ENCODE assay signal across 8 cellular contexts in genomic region chr19:6736169-6736916, GRCh38. TPM values are rescaled to one million over a fixed set of nuclear protein-coding genes. Genes with fewer than 3 reads are reported as not detected.
A peak's percentile ranks its signal among the peaks of the same experiment; 100 is the strongest.
DNase-seq lines count a peak whose midpoint lies in the region; TF ChIP-seq lines count a peak whose summit lies in the region.

No MANE protein-coding gene starts in this region.

- peaks cover 0 to 37% of the 10 kb centered on the region in 2 donors for H3K4me1 ChIP-seq in right atrium auricular region

- peak; percentile 33 to 71 for TF ChIP-seq CTCF in right atrium auricular region (IDR thresholded peaks at IDR 0.05)
- TF ChIP-seq CTCF in progenitor cell of endocrine pancreas (IDR thresholded peaks at IDR 0.05; ENCODE audit: unreplicated experiment): peak; percentile 68

- H3K9me3 ChIP-seq in right atrium auricular region: no peaks in the 10 kb centered on the region

- H3K4me3 Mint-ChIP-seq in progenitor cell of endocrine pancreas (ENCODE audit: low read depth): peak overlapping the region; percentile 91

- H3K27ac ChIP-seq in right atrium auricular region: peak overlapping the region; percentile 97 to 99

- H3K9me3 Mint-ChIP-seq in progenitor cell of endocrine pancreas (ENCODE audit: low read depth): no peaks in the 10 kb centered on the region

- H3K36me3 ChIP-seq in right atrium auricular region: peaks cover 16% of the 10 kb centered on the region

- peak overlapping the region; percentile 98 for H3K27ac Mint-ChIP-seq in progenitor cell of endocrine pancreas

- H3K36me3 Mint-ChIP-seq in progenitor cell of endocrine pancreas (ENCODE audit: insufficient read depth): peaks cover 6% of the 10 kb centered on the region

- H3K4me3 ChIP-seq in right atrium auricular region: peak overlapping the region; percentile 87 to 92

- H3K27me3 ChIP-seq in right atrium auricular region: no peaks in the 10 kb centered on the region

- H3K27me3 Mint-ChIP-seq in progenitor cell of endocrine pancreas: no peaks in the 10 kb centered on the region

- peaks cover 31% of the 10 kb centered on the region for H3K4me1 Mint-ChIP-seq in progenitor cell of endocrine pancreas (ENCODE audit: low read depth)

- DNase-seq in EH (ENCODE audit: low read depth) (peak; percentile 91), KG1 (lab: John Stamatoyannopoulos, UW) (peak; percentile 66), T-helper 1 cell (peak; percentile 35 to 88 (median 53)), amygdala (lab: John Stamatoyannopoulos, UW) (peak in 48 of 56 donors; percentile 6 to 73 (median 43)), right atrium auricular region (ENCODE audit: low spot score) (peak; percentile 88), progenitor cell of endocrine pancreas (ENCODE audit: low spot score, unreplicated experiment) (peak; percentile 39), NCI-H2107 (lab: John Stamatoyannopoulos, UW) (no peak), NCI-H1048 (lab: John Stamatoyannopoulos, UW) (no peak)

RNA-seq across cellular contexts. Expression of gene GPR108, which starts 1.0 kb away (rescaled TPM):
- 10 to 100 TPM; 40.3 to 41.3 TPM for total RNA-seq in right atrium auricular region
- 72.8 and 80.8 TPM in 2 replicates for total RNA-seq in progenitor cell of endocrine pancreas

RNA-seq across cellular contexts. Expression of gene TRIP10, which starts 3.1 kb away (rescaled TPM):
- total RNA-seq in right atrium auricular region (10 to 100 TPM; 39.6 to 65.3 TPM), progenitor cell of endocrine pancreas (46.0 and 48.2 TPM in 2 replicates)

RNA-seq across cellular contexts. Expression of gene C3, which starts 15.9 kb away (rescaled TPM):
- total RNA-seq in right atrium auricular region: 1,000 to 10,000 TPM in 1 of 2 donors, 100 to 1,000 TPM in 1; 419 to 1,709 TPM
- 1.5 and 1.6 TPM in 2 replicates for total RNA-seq in progenitor cell of endocrine pancreas

RNA-seq across cellular contexts. Expression of gene SH2D3A, which starts 30.9 kb away (rescaled TPM):
- not detected for total RNA-seq in right atrium auricular region
- total RNA-seq in progenitor cell of endocrine pancreas: 19.8 and 20.0 TPM in 2 replicates

RNA-seq across cellular contexts. Expression of gene VAV1, which starts 36.2 kb away (rescaled TPM):
- 1 to 10 TPM in 1 of 2 donors, under 1 TPM in 1; 0.52 to 1.4 TPM for total RNA-seq in right atrium auricular region
- total RNA-seq in progenitor cell of endocrine pancreas: not detected in 2 replicates

Comparison
In these comparisons a context has a peak if more than half of its experiments do, and no peak if none do; other contexts are left out.
1. DNase-seq: peak in EH (single experiment), KG1 (single experiment), T-helper 1 cell (5 of 5), amygdala (48 of 56), right atrium auricular region (single experiment) and progenitor cell of endocrine pancreas (single experiment); none in NCI-H2107 (single experiment) and NCI-H1048 (single experiment).
2. RNA of gene C3, which starts 15.9 kb away (total RNA-seq): 419 to 1,709 TPM in right atrium auricular region; 1.5 to 1.6 TPM in progenitor cell of endocrine pancreas; every median in the first group is over 100 times any median in the second.